8 cellular contexts compared by ENCODE assay signal in genomic region chr1:248837794-248838356, GRCh38. TPM values are rescaled to one million over a fixed set of nuclear protein-coding genes. Genes with fewer than 3 reads are reported as not detected.
DNase-seq lines count a peak whose midpoint lies in the region; ATAC-seq and TF ChIP-seq lines count a peak whose summit lies in the region.

ZNF672 (plus strand) TSS chr1:248838224; CDS start chr1:248847275, 9,051 bp downstream.

- H3K9me3 Mint-ChIP-seq in activated naive CD8-positive, alpha-beta T cell treated with anti-CD3 and anti-CD28 coated beads, Interleukin-2, amount 50 U/mL, for 24 hours, result no peaks in the 10 kb centered on the region

- H3K27ac Mint-ChIP-seq in activated naive CD8-positive, alpha-beta T cell treated with anti-CD3 and anti-CD28 coated beads, Interleukin-2, amount 50 U/mL, for 24 hours, result no peak within 1 kb of the TSS

- H3K79me2 ChIP-seq in trophoblast cell (ENCODE audit: control insufficient read depth, insufficient read depth, low read length, poor library complexity), result peaks cover 7% of the 10 kb centered on the region

- H3K4me1 Mint-ChIP-seq in activated naive CD8-positive, alpha-beta T cell treated with anti-CD3 and anti-CD28 coated beads, Interleukin-2, amount 50 U/mL, for 24 hours, result peaks cover 32% of the 10 kb centered on the region

- peak within 1 kb of the TSS; percentile 85 for H3K18ac ChIP-seq in trophoblast cell (ENCODE audit: low read length)

- peak within 1 kb of the TSS; percentile 75 for H2AK5ac ChIP-seq in trophoblast cell (ENCODE audit: low read length)

- peak within 1 kb of the TSS; percentile 27 for H4K12ac ChIP-seq in trophoblast cell (ENCODE audit: low read depth, low read length)

- H2AFZ ChIP-seq in trophoblast cell (ENCODE audit: insufficient read depth, low read length, poor library complexity), result peak within 1 kb of the TSS; percentile 77

- H3K27me3 ChIP-seq in trophoblast cell (ENCODE audit: insufficient read depth, low read length) (no peaks in the 10 kb centered on the region), tibial nerve (no peaks in the 10 kb centered on the region)

- peak within 1 kb of the TSS; percentile 61 for H3K4ac ChIP-seq in trophoblast cell (ENCODE audit: low read depth, low read length)

- peak within 1 kb of the TSS; percentile 82 for H4K8ac ChIP-seq in trophoblast cell (ENCODE audit: low read depth, low read length)

- H3K36me3 ChIP-seq in trophoblast cell (ENCODE audit: control insufficient read depth in 1 of 2, insufficient read depth in 2 of 2, low read length in 2 of 2) (peaks cover 2 to 6% of the 10 kb centered on the region in 2 experiments), tibial nerve (peaks cover 0 to 2% (median 0%) of the 10 kb centered on the region in 3 donors)

- peaks cover 3% of the 10 kb centered on the region for H3K27me3 Mint-ChIP-seq in activated naive CD8-positive, alpha-beta T cell treated with anti-CD3 and anti-CD28 coated beads, Interleukin-2, amount 50 U/mL, for 24 hours

- peak within 1 kb of the TSS; percentile 35 for H2BK120ac ChIP-seq in trophoblast cell (ENCODE audit: insufficient read depth, low read length, poor library complexity)

- DNase-seq in GM13976 (ENCODE audit: low spot score) (peak; percentile 97), NCI-H1436 treated with DMSO at 0.1 percent for 48 hours (lab: John Stamatoyannopoulos, UW) (peak; percentile 95), T follicular helper cell (ENCODE audit: low read depth) (peak; percentile 91), Right ventricle myocardium superior (peak; percentile 99), trophoblast cell (peak; percentile 99), tibial nerve (ENCODE audit: low spot score in 2 of 2) (peak; percentile 95 to 97)
- peak; percentile 93 for DNase-seq in activated naive CD8-positive, alpha-beta T cell treated with anti-CD3 and anti-CD28 coated beads, Interleukin-2, amount 50 U/mL, for 24 hours

- peak within 1 kb of the TSS; percentile 98 for H3K4me2 ChIP-seq in trophoblast cell (ENCODE audit: low read length)

- peak within 1 kb of the TSS; percentile 82 for H4K91ac ChIP-seq in trophoblast cell (ENCODE audit: low read depth, low read length)

- peak within 1 kb of the TSS; percentile 93 for H3K14ac ChIP-seq in trophoblast cell (ENCODE audit: low read length)

- no CpG with 5 or more reads among the region's 48 CpGs for WGBS in trophoblast cell (ENCODE audit: extremely low coverage, insufficient coverage, insufficient read length)
- WGBS in tibial nerve, 2 donors, result 0% methylated on average over 31 to 42 of the region's 48 CpGs

- H3K36me3 Mint-ChIP-seq in activated naive CD8-positive, alpha-beta T cell treated with anti-CD3 and anti-CD28 coated beads, Interleukin-2, amount 50 U/mL, for 24 hours (ENCODE audit: low read depth), result no peaks in the 10 kb centered on the region

- peaks cover 2 to 4% of the 10 kb centered on the region in 2 experiments for H3K4me1 ChIP-seq in trophoblast cell (ENCODE audit: control insufficient read depth in 1 of 2, insufficient read depth in 2 of 2, low read length in 2 of 2)
- H3K4me1 ChIP-seq in tibial nerve, result peaks cover 0 to 47% (median 21%) of the 10 kb centered on the region in 4 donors

- H2BK5ac ChIP-seq in trophoblast cell (ENCODE audit: low read depth, low read length, poor library complexity), result peak within 1 kb of the TSS; percentile 59

- H2BK12ac ChIP-seq in trophoblast cell (ENCODE audit: low read length), result peak within 1 kb of the TSS; percentile 40

- ATAC-seq in HG02852 (IDR thresholded peaks at IDR 0.05; ENCODE audit: unreplicated experiment) (peak; percentile 77), Right ventricle myocardium superior (ENCODE audit: poor library complexity) (peak; percentile 93)
- ATAC-seq in activated naive CD8-positive, alpha-beta T cell treated with anti-CD3 and anti-CD28 coated beads, Interleukin-2, amount 50 U/mL, for 24 hours, result peak; percentile 86

- H3K79me1 ChIP-seq in trophoblast cell (ENCODE audit: low read length), result peaks cover 12% of the 10 kb centered on the region

- peak within 1 kb of the TSS; percentile 88 for H3K4me3 ChIP-seq in trophoblast cell (ENCODE audit: low read depth, low read length)
- H3K4me3 ChIP-seq in tibial nerve, result peak within 1 kb of the TSS; percentile 81 to 99 (median 92)

- no peak for TF ChIP-seq POLR2A in tibial nerve (IDR thresholded peaks at IDR 0.05)

- intact Hi-C loops in Right ventricle myocardium superior (cut with DNase I), result loop anchor here (2.0 kb wide), 1 partner anchor 21 kb away; the partner anchor contains the start of gene ZNF692

- H3K27ac ChIP-seq in trophoblast cell (ENCODE audit: low read depth, low read length) (peak within 1 kb of the TSS; percentile 93), tibial nerve (peak within 1 kb of the TSS; percentile 99 to 100 (median 100))

- peak in 1 of 2 donors; percentile 43 for TF ChIP-seq EP300 in tibial nerve (IDR thresholded peaks at IDR 0.05)

- in situ Hi-C loops in GM13976 (cut with MboI; ENCODE audit: low sequenced_read_pairs, unreplicated experiment), result no loop called here

- H3K4me3 Mint-ChIP-seq in activated naive CD8-positive, alpha-beta T cell treated with anti-CD3 and anti-CD28 coated beads, Interleukin-2, amount 50 U/mL, for 24 hours, result no peak within 1 kb of the TSS

- no peak within 1 kb of the TSS for H3K23ac ChIP-seq in trophoblast cell (ENCODE audit: low read length)

- peak within 1 kb of the TSS; percentile 79 for H3K9ac ChIP-seq in trophoblast cell (ENCODE audit: low read length)

- H3K9me3 ChIP-seq in trophoblast cell (ENCODE audit: insufficient read depth, low read depth, low read length) (no peaks in the 10 kb centered on the region), tibial nerve (no peaks in the 10 kb centered on the region)

- TF ChIP-seq CTCF in GM13976 (IDR thresholded peaks at IDR 0.05; ENCODE audit: borderline replicate concordance, control extremely low read depth, extremely low read depth, insufficient read depth, missing control alignments) (no peak), tibial nerve (IDR thresholded peaks at IDR 0.05) (no peak)

RNA-seq across cellular contexts. Expression of gene ZNF672, which starts in this region (rescaled TPM):
- total RNA-seq in Right ventricle myocardium superior, result 41.7 TPM
- 40.2 and 42.1 TPM in 2 replicates for polyA plus RNA-seq in trophoblast cell (2013)
- total RNA-seq in tibial nerve, result 10 to 100 TPM; 22.4 to 38.4 (median 31.8) TPM

Comparison
In these comparisons a context has a peak if more than half of its experiments do, and no peak if none do; other contexts are left out.
1. Peak in every context shown above with its lines: DNase-seq, ATAC-seq, H3K4me3 ChIP-seq and H3K27ac ChIP-seq.